Comparison of ENCODE assay signal across 11 cellular contexts in the genomic region with DNA sequence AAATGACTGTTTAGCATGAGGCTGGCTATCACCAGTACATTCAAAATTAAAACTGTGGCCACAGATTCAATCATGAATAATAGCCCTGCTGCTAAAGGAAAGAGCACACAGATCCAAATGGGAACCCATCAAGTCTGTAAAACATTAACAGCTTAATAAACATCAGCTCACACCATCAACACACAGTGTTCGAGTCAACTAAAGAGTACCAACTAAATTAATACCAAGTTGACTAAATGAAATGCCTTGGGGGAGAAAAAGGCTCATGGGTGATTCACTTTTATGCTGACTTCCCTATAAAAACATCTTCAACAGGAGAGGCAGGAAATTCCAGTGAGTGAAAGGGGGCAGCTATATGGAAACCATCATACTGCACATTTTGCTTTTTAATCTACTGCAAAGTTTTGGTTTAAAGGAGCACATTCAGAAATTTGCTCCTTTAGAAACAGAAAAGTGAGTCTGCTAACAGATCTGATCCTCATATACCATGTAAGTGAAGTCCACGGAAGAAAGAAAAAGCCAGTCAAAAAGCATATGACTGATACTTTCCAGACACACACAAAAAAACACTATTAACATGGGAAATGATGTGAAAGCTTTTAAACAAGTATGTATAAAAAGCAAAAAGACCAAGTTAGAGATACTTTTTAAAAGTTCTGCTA. TPM values are rescaled to one million over a fixed set of nuclear protein-coding genes. Genes with fewer than 3 reads are reported as not detected.
DNase-seq lines count a peak whose midpoint lies in the region; ATAC-seq and TF ChIP-seq lines count a peak whose summit lies in the region.
"Had no signal": no experiment of that assay in that cellular context is flagged by ENCODE, and none has a peak within 500 bp of the region (broad histone marks: within the 10 kb centered on the region; RNA-seq: fewer than 3 reads in every experiment).

No MANE protein-coding gene starts in this region.

- H3K9me3 Mint-ChIP-seq in nephron = no peaks in the 10 kb centered on the region
- H3K9me3 Mint-ChIP-seq: CD8-positive, alpha-beta memory T cell had no signal

- 0 out of 2 replicates have a peak, but pooled peaks have one; percentile 51 for ATAC-seq in Panc1

- in situ Hi-C loops in Caki2 (cut with HindIII; ENCODE audit: low pct_unique_long_range_greater_than_20kb, low sequenced_read_pairs) (loop anchor here (25.0 kb wide), 1 partner anchor 269 kb away; no protein-coding TSS in a partner anchor), Panc1 (cut with HindIII; ENCODE audit: low pct_unique_long_range_greater_than_20kb, low sequenced_read_pairs) (no loop called here)

- H3K27ac Mint-ChIP-seq in nephron = peak overlapping the region; percentile 63 to 89 (median 81)
- H3K27ac Mint-ChIP-seq: CD8-positive, alpha-beta memory T cell had no signal

- no peaks in the 10 kb centered on the region for H3K9me3 ChIP-seq in Panc1 (ENCODE audit: control insufficient read depth, insufficient read depth, low read depth, low read length)

- H3K4me1 Mint-ChIP-seq in nephron = peaks cover 48% of the 10 kb centered on the region
- H3K4me1 Mint-ChIP-seq: CD8-positive, alpha-beta memory T cell had no signal

- H3K36me3 Mint-ChIP-seq in nephron (ENCODE audit: low read depth) = peaks cover 6% of the 10 kb centered on the region
- H3K36me3 Mint-ChIP-seq: CD8-positive, alpha-beta memory T cell had no signal

- no peaks in the 10 kb centered on the region for H3K27me3 ChIP-seq in Panc1 (ENCODE audit: control insufficient read depth, insufficient read depth, low read length)

- peaks cover 48% of the 10 kb centered on the region for H3K4me1 ChIP-seq in Panc1 (ENCODE audit: control insufficient read depth, insufficient read depth, low read length)

- H3K4me3 Mint-ChIP-seq in nephron = peak overlapping the region in 1 of 3 experiments; percentile 3
- H3K4me3 Mint-ChIP-seq: CD8-positive, alpha-beta memory T cell had no signal

- H3K27me3 Mint-ChIP-seq in nephron (ENCODE audit: low read depth) = no peaks in the 10 kb centered on the region

- intact Hi-C loops in Panc1 (cut with micrococcal nuclease; ENCODE audit: unreplicated experiment) = no loop called here

- H3K27ac ChIP-seq in Panc1 (ENCODE audit: low read length) = peak overlapping the region; percentile 49

- no peak for TF ChIP-seq CTCF in Panc1 (IDR thresholded peaks at IDR 0.05)
- TF ChIP-seq CTCF in epithelial cell of proximal tubule (conservative IDR thresholded peaks at IDR 0.05; ENCODE audit: low read depth, low read length) = no peak
- no peak for TF ChIP-seq CTCF in nephron (IDR thresholded peaks at IDR 0.05; ENCODE audit: unreplicated experiment in 3 of 3)

- DNase-seq in Caki2 (ENCODE audit: low read depth) (peak; percentile 95), Panc1 (ENCODE audit: low read depth, low spot score) (no peak), epithelial cell of proximal tubule (ENCODE audit: low read depth) (peak; percentile 86), NCI-H345 (lab: John Stamatoyannopoulos, UW) (no peak), iPS-NIHi7 (ENCODE audit: extremely low spot score) (no peak), mucosa of gallbladder (ENCODE audit: low spot score) (no peak), NCI-H2029 treated with DMSO at 0.1 percent for 48 hours (lab: John Stamatoyannopoulos, UW) (no peak)
- DNase-seq: activated CD8-positive, alpha-beta memory T cell treated with anti-CD3 and anti-CD28 coated beads for 24 hours; CD8-positive, alpha-beta memory T cell; NCI-H82 had no signal

- POLR2A ChIA-PET in Panc1 (lab: Charles Lee) = no interaction called here

- CTCF ChIA-PET in Panc1 (lab: Charles Lee) = no interaction called here

- no peaks in the 10 kb centered on the region for H3K36me3 ChIP-seq in Panc1 (ENCODE audit: control insufficient read depth, insufficient read depth, low read length)

- no peak overlapping the region for H3K4me3 ChIP-seq in Panc1 (ENCODE audit: low read depth in 2 of 2, low read length in 2 of 2)
- H3K4me3 ChIP-seq in epithelial cell of proximal tubule (ENCODE audit: low read depth, low read length) = peak overlapping the region; percentile 17

- BruUV-seq in Panc1 (replicated peaks; lab: Mats Ljungman, UMichigan) = no TSS peak

RNA-seq across cellular contexts. Expression of a gene that starts 16.3 kb away (rescaled TPM):
- total RNA-seq in Caki2 (2014; rRNA removed; shearing (Covaris generic); ENCODE audit: low replicate concordance) = 56.9 and 58.4 TPM in 2 replicates
- 61.8 TPM for total RNA-seq in Panc1 (2021; ENCODE audit: unreplicated experiment)
- polyA plus RNA-seq in Panc1 (2012; ENCODE audit: insufficient read length) = 71.4 TPM
- total RNA-seq in epithelial cell of proximal tubule = 62.7 and 64.2 TPM in 2 replicates
- 47.6 TPM for total RNA-seq in mucosa of gallbladder

RNA-seq across cellular contexts. Expression of a gene that starts 50.3 kb away (rescaled TPM):
- total RNA-seq in Caki2 (2014; rRNA removed; shearing (Covaris generic); ENCODE audit: low replicate concordance) = 11.9 and 15.5 TPM in 2 replicates
- total RNA-seq in Panc1 (2021; ENCODE audit: unreplicated experiment) = 44.2 TPM
- polyA plus RNA-seq in Panc1 (2012; ENCODE audit: insufficient read length) = 4.6 TPM
- total RNA-seq in epithelial cell of proximal tubule = 23.5 and 35.0 TPM in 2 replicates
- total RNA-seq in mucosa of gallbladder = 34.1 TPM

Comparison
In these comparisons a context has a peak if more than half of its experiments do, and no peak if none do; other contexts are left out.
1. DNase-seq: peak in Caki2 (single experiment) and epithelial cell of proximal tubule (single experiment); none in Panc1 (single experiment), NCI-H345 (single experiment), iPS-NIHi7 (single experiment), mucosa of gallbladder (single experiment) and NCI-H2029 treated with DMSO at 0.1 percent for 48 hours (single experiment).